8 cellular contexts compared by ENCODE assay signal in genomic region chr6:43516697-43517502, GRCh38.
DNase-seq lines count a peak whose midpoint lies in the region; ATAC-seq, FAIRE-seq and TF ChIP-seq lines count a peak whose summit lies in the region.

Gene POLR1C (plus strand): TSS chr6:43517089. CDS start chr6:43517110, 21 bp downstream.
Gene YIPF3 (minus strand): TSS chr6:43516926. CDS start chr6:43516807, 119 bp downstream.

- H3K27me3 ChIP-seq in OCI-LY1 (ENCODE audit: insufficient read depth, low read length) = no peaks in the 10 kb centered on the region

- H3K79me2 ChIP-seq in OCI-LY1 (ENCODE audit: insufficient read depth, low read length) = peaks cover 30% of the 10 kb centered on the region

- peaks cover 66% of the 10 kb centered on the region for H3K36me3 ChIP-seq in OCI-LY1 (ENCODE audit: insufficient read depth, low read length)

- H3K9ac ChIP-seq in OCI-LY1 (ENCODE audit: low read length) = peak within 1 kb of the TSS; percentile 98

- peak within 1 kb of the TSS; percentile 46 for H3K27ac ChIP-seq in OCI-LY1 (ENCODE audit: low read depth, low read length, poor library complexity, severe bottlenecking)

- H3K4me3 ChIP-seq in OCI-LY1 (ENCODE audit: low read depth, low read length, poor library complexity, severe bottlenecking) = peak within 1 kb of the TSS; percentile 96

- no peak for FAIRE-seq in D721Med (lab: Jason Lieb, UNC)

- TF ChIP-seq CTCF in D721Med (IDR thresholded peaks at IDR 0.05; ENCODE audit: insufficient read depth, missing control alignments) (no peak), OCI-LY1 (IDR thresholded peaks at IDR 0.05; ENCODE audit: low read length) (no peak)

- DNase-seq in D721Med (ENCODE audit: insufficient read length, low spot score) (peak; percentile 89), HuH-7 (ENCODE audit: low spot score) (peak; percentile 90), epidermal melanocyte (ENCODE audit: insufficient read length, low spot score) (peak; percentile 99), middle frontal gyrus (ENCODE audit: extremely low spot score, low spot score) (peak; percentile 97)
- DNase-seq in activated CD8-positive, alpha-beta memory T cell treated with anti-CD3 and anti-CD28 coated beads, Interleukin-2, amount 50 U/mL, for 4 hours = peak; percentile 95
- peak; percentile 89 to 97 for DNase-seq in stimulated activated CD8-positive, alpha-beta memory T cell treated with anti-CD3 and anti-CD28 coated beads, Interleukin-2, amount 100 ng/mL, for 48 hours (ENCODE audit: low read depth in 2 of 2)

- peak; percentile 82 for ATAC-seq in GM21515 (IDR thresholded peaks at IDR 0.05; ENCODE audit: unreplicated experiment)

- H3F3A ChIP-seq in OCI-LY1 (ENCODE audit: insufficient read depth, low read length) = no peaks in the 10 kb centered on the region

- no peaks in the 10 kb centered on the region for H3K9me2 ChIP-seq in OCI-LY1 (ENCODE audit: low read depth, low read length)

- H3K9me3 ChIP-seq in OCI-LY1 (ENCODE audit: low read length) = no peaks in the 10 kb centered on the region

- peak within 1 kb of the TSS; percentile 95 for H3K4me2 ChIP-seq in OCI-LY1 (ENCODE audit: low read length)

- no peaks in the 10 kb centered on the region for H4K20me1 ChIP-seq in OCI-LY1 (ENCODE audit: insufficient read depth, low read length)

- H2AFZ ChIP-seq in OCI-LY1 (ENCODE audit: low read length) = no peak within 1 kb of the TSS

- peaks cover 26% of the 10 kb centered on the region for H3K4me1 ChIP-seq in OCI-LY1 (ENCODE audit: insufficient read depth, low read length, severe bottlenecking)

Comparison
In these comparisons a context has a peak if more than half of its experiments do, and no peak if none do; other contexts are left out.
1. Peak in every context shown above with its lines: DNase-seq, ATAC-seq, H3K4me3 ChIP-seq and H3K27ac ChIP-seq.